ENCODE assay signal across 21 cellular contexts in the genomic region with DNA sequence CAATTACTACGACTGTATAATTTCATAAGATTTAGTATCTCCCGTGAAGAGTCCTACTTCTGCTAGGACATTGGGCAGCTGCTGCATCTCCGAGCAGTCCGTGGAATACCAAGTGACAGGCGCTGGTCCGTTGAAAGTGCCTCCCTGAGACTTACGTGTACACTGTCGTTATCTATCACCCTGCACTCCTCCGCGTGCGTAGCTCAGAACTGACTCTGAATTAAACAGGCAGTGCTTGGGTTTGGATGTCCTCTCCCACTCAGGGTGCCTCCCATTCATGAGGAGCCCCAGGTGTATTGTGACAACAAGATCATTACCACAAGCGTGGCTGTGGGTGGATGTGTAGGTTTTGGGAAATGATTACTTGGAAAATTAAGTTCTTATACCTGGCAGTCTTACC.
"Had no signal": no experiment of that assay in that cellular context is flagged by ENCODE, and none has a peak within 500 bp of the region (broad histone marks: within the 10 kb centered on the region; RNA-seq: fewer than 3 reads in every experiment).

No MANE protein-coding gene starts in this region.

- H3K27me3 ChIP-seq: adrenal gland, Peyer's patch had no signal

- H3K9me3 ChIP-seq: adrenal gland, Peyer's patch, SJCRH30, SK-N-SH had no signal

- ATAC-seq: activated CD4-positive, CD25-positive, alpha-beta regulatory T cell treated with anti-CD3 and anti-CD28 coated beads, Interleukin-2, amount 50 U/mL, for 24 hours; activated CD8-positive, alpha-beta T cell treated with anti-CD3 and anti-CD28 coated beads for 36 hours had no signal

- H3K4me1 ChIP-seq: Peyer's patch, SJCRH30 had no signal

- H3K36me3 ChIP-seq: adrenal gland, Peyer's patch, SJCRH30, WERI-Rb-1 had no signal

- H3K4me3 ChIP-seq: adrenal gland, Peyer's patch, SJCRH30 had no signal

- H3K9ac ChIP-seq: SK-N-SH had no signal

- H3K4me2 ChIP-seq: SK-N-SH had no signal

- H3K27ac ChIP-seq: Peyer's patch, RWPE1, SJCRH30, WERI-Rb-1 had no signal

- DNase-seq: activated CD4-positive, alpha-beta T cell treated with anti-CD3 and anti-CD28 coated beads for 4 hours; activated CD8-positive, alpha-beta memory T cell treated with anti-CD3 and anti-CD28 coated beads, Interleukin-2, amount 50 U/mL, for 48 hours; activated CD8-positive, alpha-beta T cell treated with anti-CD3 and anti-CD28 coated beads for 36 hours; activated naive CD4-positive, alpha-beta T cell treated with anti-CD3 and anti-CD28 coated beads, Interleukin-2, amount 50 U/mL, for 16 hours; activated naive CD8-positive, alpha-beta T cell treated with anti-CD3 and anti-CD28 coated beads, Interleukin-2, amount 10 ng/mL, durations not matched to agents 7 days and 5 days; activated T-cell treated with anti-CD3 and anti-CD28 coated beads, Interleukin-2, amount 50 U/mL, for 1 hour; anterior cingulate cortex; KG1; NCI-H1048; NCI-H1930; NCI-H446; NCI-H524; Peyer's patch; Right ventricle myocardium superior; SJCRH30; SK-N-SH; T-helper 1 cell; WERI-Rb-1 had no signal
